In genomic region chr12:113358381-113359132, GRCh38 we compare ENCODE assay signal across 1 cellular context.
A peak's percentile ranks its signal among the peaks of the same experiment; 100 is the strongest.
TF ChIP-seq lines count a peak whose summit lies in the region.

Gene PLBD2, plus strand, starts transcription at chr12:113358587. Its CDS starts 14 bp downstream, at chr12:113358601.

TF ChIP-seq in HepG2, 621 proteins besides CTCF, POLR2A, EP300 and RAD21 (continued from another document and continues in another):
- TF ChIP-seq KIAA2018 (CRISPR knock-in tag; IDR thresholded peaks at IDR 0.05; ENCODE audit: borderline replicate concordance) (no peak), PCBP2 (optimal IDR thresholded peaks at IDR 0.05; ENCODE audit: low read depth, low read length, poor library complexity, severe bottlenecking) (no peak), SOX6 (IDR thresholded peaks at IDR 0.05) (no peak), SOX6 (CRISPR knock-in tag; IDR thresholded peaks at IDR 0.05) (peak; percentile 38), POLR2AphosphoS2 (IDR thresholded peaks at IDR 0.05; ENCODE audit: low read depth, low read length) (no peak), GPBP1L1 (CRISPR knock-in tag; IDR thresholded peaks at IDR 0.05) (no peak), TFE3 (CRISPR knock-in tag; IDR thresholded peaks at IDR 0.05) (peak; percentile 79), PHB2 (IDR thresholded peaks at IDR 0.05; ENCODE audit: partially characterized antibody) (no peak), ZSCAN5A (CRISPR knock-in tag; IDR thresholded peaks at IDR 0.05; ENCODE audit: borderline replicate concordance) (no peak), RFXAP (CRISPR knock-in tag; IDR thresholded peaks at IDR 0.05; ENCODE audit: borderline replicate concordance) (no peak), FLYWCH1 (CRISPR knock-in tag; IDR thresholded peaks at IDR 0.05) (no peak), GZF1 (CRISPR knock-in tag; IDR thresholded peaks at IDR 0.05) (no peak), HDAC2 (CRISPR knock-in tag; IDR thresholded peaks at IDR 0.05) (peak; percentile 52; the same call in 1 of the 2 replicates), PPARG (CRISPR knock-in tag; conservative IDR thresholded peaks at IDR 0.05) (no peak), HNRNPUL1 (IDR thresholded peaks at IDR 0.05; ENCODE audit: low read depth, low read length) (no peak), ZFP91 (CRISPR knock-in tag; IDR thresholded peaks at IDR 0.05; ENCODE audit: borderline replicate concordance) (peak; percentile 99), GATAD1 (CRISPR knock-in tag; IDR thresholded peaks at IDR 0.05) (peak; percentile 59), ZFP36 (IDR thresholded peaks at IDR 0.05; ENCODE audit: borderline replicate concordance, low read depth, low read length, partially characterized antibody) (no peak), CEBPG (CRISPR knock-in tag; IDR thresholded peaks at IDR 0.05) (no peak), NR3C1 (CRISPR knock-in tag; IDR thresholded peaks at IDR 0.05) (no peak), AFF4 (CRISPR knock-in tag; IDR thresholded peaks at IDR 0.05) (no peak), MEIS1 (CRISPR knock-in tag; IDR thresholded peaks at IDR 0.05; ENCODE audit: borderline replicate concordance) (peak; percentile 46; the same call in 1 of the 2 replicates), TEAD3 (CRISPR knock-in tag; optimal IDR thresholded peaks at IDR 0.05; ENCODE audit: borderline replicate concordance) (no peak), SAP130 (CRISPR knock-in tag; IDR thresholded peaks at IDR 0.05; ENCODE audit: low read depth) (peak; percentile 81), FOXK1 (CRISPR knock-in tag; IDR thresholded peaks at IDR 0.05; ENCODE audit: borderline replicate concordance, low read depth) (no peak; the same call in 1 of the 2 replicates), ZNF629 (CRISPR knock-in tag; conservative IDR thresholded peaks at IDR 0.05) (no peak), SP2 (CRISPR knock-in tag; IDR thresholded peaks at IDR 0.05) (peak; percentile 44), ZNF138 (CRISPR knock-in tag; IDR thresholded peaks at IDR 0.05; ENCODE audit: low read depth) (no peak), HOXA3 (CRISPR knock-in tag; IDR thresholded peaks at IDR 0.05) (peak; percentile 66; the same call in 1 of the 2 replicates), HNF4G (IDR thresholded peaks at IDR 0.05; ENCODE audit: borderline replicate concordance, low read depth, low read length) (no peak), HNF4G (CRISPR knock-in tag; IDR thresholded peaks at IDR 0.05; ENCODE audit: borderline replicate concordance, low read depth) (no peak), ZSCAN22 (CRISPR knock-in tag; IDR thresholded peaks at IDR 0.05) (no peak), ZMYM2 (CRISPR knock-in tag; IDR thresholded peaks at IDR 0.05) (no peak), JDP2 (CRISPR knock-in tag; IDR thresholded peaks at IDR 0.05; ENCODE audit: borderline replicate concordance) (no peak), HNF1B (CRISPR knock-in tag; IDR thresholded peaks at IDR 0.05) (no peak), ZNF879 (CRISPR knock-in tag; IDR thresholded peaks at IDR 0.05) (no peak), ZNF878 (CRISPR knock-in tag; IDR thresholded peaks at IDR 0.05) (no peak), SPEN (CRISPR knock-in tag; IDR thresholded peaks at IDR 0.05; ENCODE audit: low read depth) (peak; percentile 61), ZBTB21 (CRISPR knock-in tag; IDR thresholded peaks at IDR 0.05) (no peak), ZNF354B (CRISPR knock-in tag; IDR thresholded peaks at IDR 0.05) (no peak), REXO4 (CRISPR knock-in tag; IDR thresholded peaks at IDR 0.05; ENCODE audit: borderline replicate concordance) (0 out of 2 replicates have a peak, but pooled peaks have one; percentile 41), BCL6 (CRISPR knock-in tag; IDR thresholded peaks at IDR 0.05) (no peak), ZFP1 (CRISPR knock-in tag; IDR thresholded peaks at IDR 0.05) (no peak), ZNF431 (CRISPR knock-in tag; IDR thresholded peaks at IDR 0.05; ENCODE audit: borderline replicate concordance, low read depth) (0 out of 2 replicates have a peak, but pooled peaks have one; percentile 69), ZBTB7A (CRISPR knock-in tag; IDR thresholded peaks at IDR 0.05) (0 out of 2 replicates have a peak, but pooled peaks have one; percentile 24), ZNF260 (CRISPR knock-in tag; IDR thresholded peaks at IDR 0.05; ENCODE audit: borderline replicate concordance, low read depth) (no peak), ZBTB7B (CRISPR knock-in tag; IDR thresholded peaks at IDR 0.05) (peak; percentile 15; the same call in 1 of the 2 replicates), HES4 (CRISPR knock-in tag; IDR thresholded peaks at IDR 0.05; ENCODE audit: borderline replicate concordance) (peak; percentile 50; the same call in 1 of the 2 replicates), ZZZ3 (CRISPR knock-in tag; IDR thresholded peaks at IDR 0.05; ENCODE audit: borderline replicate concordance) (0 out of 2 replicates have a peak, but pooled peaks have one; percentile 51)
